16 cellular contexts compared by ENCODE assay signal in the genomic region with DNA sequence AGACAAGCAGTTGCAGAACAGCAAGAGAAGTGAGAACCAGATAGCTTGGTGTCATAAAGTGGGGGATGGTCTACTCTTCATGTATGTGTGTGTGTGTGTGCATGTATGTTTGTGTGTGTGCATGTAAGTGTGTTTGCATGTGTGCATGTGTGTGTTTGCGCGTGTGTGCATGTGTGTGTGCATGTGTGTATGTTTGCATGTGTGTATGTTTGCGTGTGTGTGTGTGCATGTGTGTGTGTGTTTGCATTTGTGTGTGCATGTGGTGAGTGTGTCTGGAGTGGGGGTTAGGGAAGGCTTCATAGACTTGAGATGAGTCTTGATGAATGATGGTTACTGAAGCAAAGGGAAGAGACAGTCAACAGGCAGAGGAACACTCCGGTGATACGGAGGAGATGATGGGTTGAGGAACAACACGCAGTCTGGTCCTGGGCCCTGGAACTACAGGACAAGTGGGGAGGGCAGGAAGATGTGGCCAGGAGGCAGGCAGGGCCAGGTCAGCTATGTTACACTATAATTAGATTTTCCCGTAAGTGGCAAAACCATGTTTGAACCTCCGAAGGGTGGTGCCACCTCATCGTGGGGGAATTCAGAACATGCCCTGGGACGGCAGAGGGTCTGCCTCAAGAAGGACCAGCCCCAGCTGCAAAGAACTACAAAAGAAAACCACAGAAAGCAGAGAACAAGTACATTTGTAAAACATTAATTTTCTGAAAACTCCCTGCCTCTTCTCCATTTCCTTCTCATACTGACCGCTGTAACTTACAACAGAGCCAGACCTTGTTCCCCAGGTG. TPM values are rescaled to one million over a fixed set of nuclear protein-coding genes. Genes with fewer than 3 reads are reported as not detected.
A peak's percentile ranks its signal among the peaks of the same experiment; 100 is the strongest.
DNase-seq lines count a peak whose midpoint lies in the region; ATAC-seq, FAIRE-seq and TF ChIP-seq lines count a peak whose summit lies in the region.
"Had no signal": no experiment of that assay in that cellular context is flagged by ENCODE, and none has a peak within 500 bp of the region (broad histone marks: within the 10 kb centered on the region; RNA-seq: fewer than 3 reads in every experiment).

No MANE protein-coding gene starts in this region.

- TF ChIP-seq POLR2A in H54 (IDR thresholded peaks at IDR 0.05; ENCODE audit: low read depth, low read length), result no peak

- DNase-seq in kidney glomerular epithelial cell (lab: John Stamatoyannopoulos, UW), result peak; percentile 28
- DNase-seq in frontal cortex (ENCODE audit: low spot score in 2 of 2), result no peak
- no peak for DNase-seq in midbrain (lab: John Stamatoyannopoulos, UW)
- DNase-seq in nucleus accumbens (lab: John Stamatoyannopoulos, UW), result no peak
- DNase-seq in H54 (ENCODE audit: insufficient read length, low spot score), result no peak
- DNase-seq: activated naive CD4-positive, alpha-beta T cell treated with Interleukin-2 at 50 U/mL for 16 hours; C1 segment of cervical spinal cord; EL; HCEC 1CT; hypothalamus; NCI-H1092 treated with DMSO at 0.1 percent for 48 hours; T-helper 9 cell had no signal

- peak; percentile 94 for ATAC-seq in GM18907 (IDR thresholded peaks at IDR 0.05; ENCODE audit: unreplicated experiment)
- peak; percentile 64 for ATAC-seq in HG02623 (IDR thresholded peaks at IDR 0.05; ENCODE audit: unreplicated experiment)
- peak; percentile 90 for ATAC-seq in HG03457 (IDR thresholded peaks at IDR 0.05; ENCODE audit: unreplicated experiment)

- FAIRE-seq in frontal cortex (lab: Jason Lieb, UNC) (no peak), H54 (lab: Jason Lieb, UNC) (no peak)

RNA-seq across cellular contexts. Expression of gene PDE10A, which starts 38.7 kb away (rescaled TPM):
- 126 TPM for total RNA-seq in frontal cortex
- total RNA-seq: activated CD8-positive, alpha-beta memory T cell treated with anti-CD3 and anti-CD28 coated beads for 36 hours had no signal
